1 cellular context compared by ENCODE assay signal in genomic region chr19:44304659-44305193, GRCh38.
A peak's percentile ranks its signal among the peaks of the same experiment; 100 is the strongest.
TF ChIP-seq lines count a peak whose summit lies in the region.

Gene ZNF235, minus strand, starts transcription at chr19:44305025. Its CDS starts 1,621 bp downstream, at chr19:44303404.

TF ChIP-seq in A549, 52 proteins besides CTCF, POLR2A, EP300 and RAD21 (continued from another document):
- no peak for TF ChIP-seq HMGXB4 (CRISPR knock-in tag; IDR thresholded peaks at IDR 0.05; ENCODE audit: borderline replicate concordance)
- TF ChIP-seq KDM5A (IDR thresholded peaks at IDR 0.05) = no peak
- TF ChIP-seq RCOR1 (IDR thresholded peaks at IDR 0.05; ENCODE audit: low read depth, low read length) = no peak
- no peak for TF ChIP-seq JUNB (IDR thresholded peaks at IDR 0.05)
- TF ChIP-seq ZNF302 (CRISPR knock-in tag; IDR thresholded peaks at IDR 0.05) = no peak
- no peak for TF ChIP-seq CEBPB (IDR thresholded peaks at IDR 0.05)
- TF ChIP-seq ZSCAN20 (CRISPR knock-in tag; IDR thresholded peaks at IDR 0.05) = no peak
- no peak for TF ChIP-seq HES2 (IDR thresholded peaks at IDR 0.05)
- no peak for TF ChIP-seq POLR2AphosphoS2 (conservative IDR thresholded peaks at IDR 0.05; ENCODE audit: low read length)
- no peak for TF ChIP-seq ZFP36 (IDR thresholded peaks at IDR 0.05; ENCODE audit: borderline replicate concordance, partially characterized antibody)
- no peak for TF ChIP-seq NFE2L2 (conservative IDR thresholded peaks at IDR 0.05; ENCODE audit: low read length)
- 0 out of 2 replicates have a peak, but pooled peaks have one; percentile 16 for TF ChIP-seq PBX3 (IDR thresholded peaks at IDR 0.05)
- TF ChIP-seq CBX8 (IDR thresholded peaks at IDR 0.05) = no peak
- no peak; the same call in 1 of the 2 replicates for TF ChIP-seq GATA3 (IDR thresholded peaks at IDR 0.05; ENCODE audit: borderline replicate concordance)
- no peak for TF ChIP-seq KDM1A (IDR thresholded peaks at IDR 0.05; ENCODE audit: low read depth)
- no peak for TF ChIP-seq MAFK (IDR thresholded peaks at IDR 0.05; ENCODE audit: partially characterized antibody)
- TF ChIP-seq HOXB5 (CRISPR knock-in tag; IDR thresholded peaks at IDR 0.05) = no peak
- no peak for TF ChIP-seq RNF2 (IDR thresholded peaks at IDR 0.05; ENCODE audit: borderline replicate concordance, low read depth)
- TF ChIP-seq RFX5 (IDR thresholded peaks at IDR 0.05) = no peak
- TF ChIP-seq ATOH8 (CRISPR knock-in tag; IDR thresholded peaks at IDR 0.05; ENCODE audit: low read depth) = no peak
- TF ChIP-seq EHMT2 (IDR thresholded peaks at IDR 0.05; ENCODE audit: low read depth) = no peak
- no peak for TF ChIP-seq RARB (CRISPR knock-in tag; IDR thresholded peaks at IDR 0.05)
- no peak for TF ChIP-seq REST (IDR thresholded peaks at IDR 0.05)
- no peak for TF ChIP-seq MAZ (IDR thresholded peaks at IDR 0.05; ENCODE audit: borderline replicate concordance, low read depth, low read length)
- peak; percentile 37; the same call in 1 of the 2 replicates for TF ChIP-seq E2F6 (IDR thresholded peaks at IDR 0.05; ENCODE audit: borderline replicate concordance, low read depth)
- TF ChIP-seq ELK1 (IDR thresholded peaks at IDR 0.05; ENCODE audit: low read depth, low read length) = no peak
